ENCODE assay signal across 15 cellular contexts in the genomic region with DNA sequence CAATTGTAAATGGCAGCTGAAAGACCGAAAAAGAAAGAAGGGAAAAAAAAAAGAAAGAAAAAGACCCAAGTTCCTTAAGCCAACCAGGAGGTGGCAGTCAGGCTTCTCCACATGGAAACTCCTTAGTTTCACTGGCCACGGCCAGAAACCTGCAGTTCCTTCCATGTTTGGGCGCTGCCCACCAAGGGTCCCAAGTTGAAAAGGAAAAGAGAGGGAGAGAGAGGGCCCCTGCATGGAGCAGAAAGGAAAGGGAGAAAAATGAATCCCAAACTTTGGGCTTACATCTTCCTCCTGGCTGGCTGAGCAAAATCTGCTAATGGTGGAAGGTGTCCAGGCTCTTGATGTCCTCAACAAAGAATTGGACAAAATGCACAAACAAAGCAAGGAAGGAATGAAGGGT. TPM values are rescaled to one million over a fixed set of nuclear protein-coding genes. Genes with fewer than 3 reads are reported as not detected.
A peak's percentile ranks its signal among the peaks of the same experiment; 100 is the strongest.
DNase-seq lines count a peak whose midpoint lies in the region; TF ChIP-seq lines count a peak whose summit lies in the region.
"Had no signal": no experiment of that assay in that cellular context is flagged by ENCODE, and none has a peak within 500 bp of the region (broad histone marks: within the 10 kb centered on the region; RNA-seq: fewer than 3 reads in every experiment).

No MANE protein-coding gene starts in this region.

- H3K27me3 ChIP-seq in PC-9 (ENCODE audit: insufficient read depth, low read depth) (peaks cover 6% of the 10 kb centered on the region; the same call in 1 of the 2 replicates), fibroblast of lung (ENCODE audit: control insufficient read depth, insufficient read depth, low read length) (peaks cover 2% of the 10 kb centered on the region), transverse colon (no peaks in the 10 kb centered on the region)
- H3K27me3 ChIP-seq: BLaER1 treated with 17β-estradiol and CSF1 and Interleukin-3, amounts not matched to agents 10 nM and 100 nM; gastrocnemius medialis; thyroid gland had no signal

- H4K20me1 ChIP-seq in PC-9 (ENCODE audit: insufficient read depth) = no peaks in the 10 kb centered on the region
- H4K20me1 ChIP-seq in fibroblast of lung (ENCODE audit: control insufficient read depth, extremely low read depth, insufficient read depth, low read length) = no peaks in the 10 kb centered on the region
- H4K20me1 ChIP-seq: BLaER1 treated with 17β-estradiol and CSF1 and Interleukin-3, amounts not matched to agents 10 nM and 100 nM had no signal

- BruUV-seq in PC-9 (replicated peaks; lab: Mats Ljungman, UMichigan) = no TSS peak

- no peak overlapping the region for H3K9ac ChIP-seq in fibroblast of lung (ENCODE audit: insufficient read depth, low read length)
- H3K9ac ChIP-seq: BLaER1 treated with 17β-estradiol and CSF1 and Interleukin-3, amounts not matched to agents 10 nM and 100 nM had no signal

- peaks cover 19% of the 10 kb centered on the region for H3F3A ChIP-seq in PC-9 (ENCODE audit: insufficient read depth, low read depth)

- H3K4me3 ChIP-seq in PC-9 (no peak overlapping the region), fibroblast of lung (replicated peaks in 1 of 4; ENCODE audit: control extremely low read depth in 1 of 4, insufficient read depth in 1 of 4, low read depth in 3 of 4, low read length in 4 of 4) (no peak overlapping the region), transverse colon (no peak overlapping the region)
- H3K4me3 ChIP-seq: BLaER1 treated with 17β-estradiol and CSF1 and Interleukin-3, amounts not matched to agents 10 nM and 100 nM; thyroid gland had no signal

- POLR2A ChIA-PET in PC-9 (lab: Charles Lee; ENCODE audit: unreplicated experiment) = interaction anchor here (0.7 kb wide), 1 partner anchor 979 kb away, joined by 3 read pairs; no protein-coding TSS in a partner anchor

- TF ChIP-seq CTCF in PC-9 (conservative IDR thresholded peaks at IDR 0.05) (peak; percentile 36; the same call in 1 of the 2 replicates), fibroblast of lung (conservative IDR thresholded peaks at IDR 0.05 in 1 of 2, IDR thresholded peaks at IDR 0.05 in 1 of 2; ENCODE audit: low read depth in 1 of 2, low read length in 2 of 2) (peak; percentile 32 to 37), transverse colon (IDR thresholded peaks at IDR 0.05) (peak in 4 of 5 experiments; percentile 27 to 44 (median 38))

- H3K36me3 ChIP-seq in PC-9 (ENCODE audit: low read depth) (no peaks in the 10 kb centered on the region), fibroblast of lung (ENCODE audit: control insufficient read depth, insufficient read depth, low read length) (no peaks in the 10 kb centered on the region), transverse colon (no peaks in the 10 kb centered on the region)
- H3K36me3 ChIP-seq: BLaER1 treated with 17β-estradiol and CSF1 and Interleukin-3, amounts not matched to agents 10 nM and 100 nM; gastrocnemius medialis; thyroid gland had no signal

- H2AFZ ChIP-seq in PC-9 (no peak overlapping the region), fibroblast of lung (ENCODE audit: low read length) (no peak overlapping the region)

- no peaks in the 10 kb centered on the region for H3K9me2 ChIP-seq in PC-9 (ENCODE audit: insufficient read depth)

- H3K79me2 ChIP-seq in PC-9 (ENCODE audit: low read depth) (no peaks in the 10 kb centered on the region), fibroblast of lung (ENCODE audit: control insufficient read depth, insufficient read depth, low read length) (no peaks in the 10 kb centered on the region)

- in situ Hi-C loops in transverse colon (cut with MboI; ENCODE audit: low pct_ligation_motif_present in 1 of 4, low pct_unique_long_range_greater_than_20kb in 1 of 4, low sequenced_read_pairs in 3 of 4) = no loop called here

- H3K4me2 ChIP-seq in PC-9 (peak overlapping the region; percentile 62), fibroblast of lung (ENCODE audit: extremely low read depth, insufficient read depth, low read length) (no peak overlapping the region)

- H3K9me3 ChIP-seq in PC-9 (ENCODE audit: insufficient read depth, low read depth) (peaks cover 7% of the 10 kb centered on the region), fibroblast of lung (ENCODE audit: control insufficient read depth, insufficient read depth, low read depth, low read length) (no peaks in the 10 kb centered on the region), transverse colon (no peaks in the 10 kb centered on the region)
- H3K9me3 ChIP-seq: gastrocnemius medialis, thyroid gland had no signal

- DNase-seq in NOMO-1 treated with dmso at 0.1 percent for 144 hours (lab: John Stamatoyannopoulos, UW; ENCODE audit: unreplicated experiment) (peak; percentile 13), NOMO-1 treated with DMSO at 0.1 percent for 48 hours (lab: John Stamatoyannopoulos, UW; ENCODE audit: unreplicated experiment) (no peak), PC-9 (no peak), fibroblast of lung (ENCODE audit: low read depth in 2 of 2) (peak; percentile 12 to 20), transverse colon (peak; percentile 14), GDM1 (lab: John Stamatoyannopoulos, UW) (no peak), ureter (ENCODE audit: low spot score) (no peak), NCI-H2196 treated with DMSO at 0.1 percent for 48 hours (lab: John Stamatoyannopoulos, UW; ENCODE audit: unreplicated experiment) (no peak)
- DNase-seq: activated B cell treated with CpG ODN at 0.5 μM for 24 hours; gastrocnemius medialis; natural killer cell; NCI-H526 treated with DMSO at 0.1 percent for 48 hours; stimulated activated CD4-positive, alpha-beta T cell treated with anti-CD3 and anti-CD28 coated beads, Interleukin-4, amount 100 ng/mL, for 24 hours; thyroid gland had no signal

- H3K4me1 ChIP-seq in PC-9 (replicated peaks; ENCODE audit: insufficient read depth) (peaks cover 31% of the 10 kb centered on the region), fibroblast of lung (ENCODE audit: control insufficient read depth, extremely low read depth, insufficient read depth, low read length) (no peaks in the 10 kb centered on the region), transverse colon (peaks cover 13 to 52% (median 34%) of the 10 kb centered on the region in 4 donors)
- H3K4me1 ChIP-seq: gastrocnemius medialis, thyroid gland had no signal

- H3K27ac ChIP-seq in PC-9 = no peak overlapping the region
- no peak overlapping the region for H3K27ac ChIP-seq in fibroblast of lung (ENCODE audit: insufficient read depth, low read length)
- H3K27ac ChIP-seq in transverse colon = peak overlapping the region; percentile 67 to 81 (median 78)
- H3K27ac ChIP-seq: BLaER1 treated with 17β-estradiol and CSF1 and Interleukin-3, amounts not matched to agents 10 nM and 100 nM; gastrocnemius medialis; thyroid gland had no signal

- CTCF ChIA-PET in PC-9 (lab: Charles Lee) = interaction anchor here (0.6 to 1.6 kb wide), 6 partner anchors 15 to 873 kb away, joined by 3 to 8 read pairs (median 4); no protein-coding TSS in a partner anchor

- intact Hi-C loops in PC-9 (cut with micrococcal nuclease; ENCODE audit: unreplicated experiment) (no loop called here), transverse colon (cut with DNase I; ENCODE audit: low total_unique reads) (no loop called here)

- WGBS in transverse colon (ENCODE audit: low coverage in 1 of 2), 2 donors = 75 to 76% methylated on average over 3 of the region's 3 CpGs

- TF ChIP-seq POLR2A in transverse colon (IDR thresholded peaks at IDR 0.05) = no peak

- no peak for TF ChIP-seq EP300 in transverse colon (IDR thresholded peaks at IDR 0.05; ENCODE audit: low read depth)

RNA-seq across cellular contexts. Expression of gene ABCA13, which starts 31.8 kb away (rescaled TPM):
- total RNA-seq in PC-9 (2021) (0.10 and 0.76 TPM in 2 replicates), fibroblast of lung (0.26 and 10.9 TPM in 2 replicates), transverse colon (under 1 TPM; under 0.01 to 0.96 (median 0.35) TPM), ureter (5.2 TPM)
- 0.08 and 0.11 TPM in 2 replicates for polyA plus RNA-seq in fibroblast of lung
- 0.08 and 0.15 TPM in 2 replicates for polyA plus RNA-seq in fibroblast of lung (2012)
- 0.82 TPM in 1 of 2 replicates, not detected in the other for polyA minus RNA-seq in fibroblast of lung (ENCODE audit: low replicate concordance)
- total RNA-seq: activated B cell treated with CpG ODN at 0.5 μM for 24 hours had no signal

RNA-seq across cellular contexts. Expression of gene UPP1, which starts 50.4 kb away (rescaled TPM):
- total RNA-seq in PC-9 (2021) (119 and 185 TPM in 2 replicates), fibroblast of lung (9.0 and 11.7 TPM in 2 replicates), transverse colon (10 to 100 TPM; 31.3 to 46.8 (median 39.3) TPM), ureter (58.2 TPM)
- 9.4 and 11.7 TPM in 2 replicates for polyA plus RNA-seq in fibroblast of lung
- polyA plus RNA-seq in fibroblast of lung (2012) = 14.5 and 17.2 TPM in 2 replicates
- 6.5 and 10.6 TPM in 2 replicates for polyA minus RNA-seq in fibroblast of lung (ENCODE audit: low replicate concordance)

Comparison
In these comparisons a context has a peak if more than half of its experiments do, and no peak if none do; other contexts are left out.
1. DNase-seq: peak in NOMO-1 treated with dmso at 0.1 percent for 144 hours (single experiment), fibroblast of lung (2 of 2) and transverse colon (single experiment); none in NOMO-1 treated with DMSO at 0.1 percent for 48 hours (single experiment), PC-9 (0 of 2), GDM1 (single experiment), ureter (single experiment) and NCI-H2196 treated with DMSO at 0.1 percent for 48 hours (single experiment).
2. H3K27ac ChIP-seq: peak in transverse colon (4 of 4); none in PC-9 (single experiment) and fibroblast of lung (single experiment).
3. Peak in every context shown above with its lines, with median percentiles within 50 percentile points of each other: CTCF ChIP-seq.